8 cellular contexts compared by ENCODE assay signal in genomic region chr6:44569931-44570385, GRCh38.
A peak's percentile ranks its signal among the peaks of the same experiment; 100 is the strongest.
DNase-seq lines count a peak whose midpoint lies in the region; ATAC-seq and TF ChIP-seq lines count a peak whose summit lies in the region.

No MANE protein-coding gene starts in this region.

- H3K27me3 ChIP-seq in skeletal muscle satellite cell (ENCODE audit: control insufficient read depth, insufficient read depth, low read length) (peaks cover 15% of the 10 kb centered on the region), smooth muscle cell (ENCODE audit: low read depth) (no peaks in the 10 kb centered on the region)

- no peak for TF ChIP-seq CTCF in smooth muscle cell (IDR thresholded peaks at IDR 0.05; ENCODE audit: borderline replicate concordance, insufficient read depth, poor library complexity, severe bottlenecking)

- no peak overlapping the region for H2AFZ ChIP-seq in smooth muscle cell (ENCODE audit: low read depth)

- peak overlapping the region; percentile 67 for H3K4me2 ChIP-seq in skeletal muscle satellite cell (ENCODE audit: low read length)
- no peak overlapping the region for H3K4me2 ChIP-seq in smooth muscle cell

- H3K4me3 ChIP-seq in skeletal muscle satellite cell (ENCODE audit: low read length) (peak overlapping the region; percentile 45), smooth muscle cell (no peak overlapping the region)

- H3K4me1 ChIP-seq in skeletal muscle satellite cell (ENCODE audit: control insufficient read depth, insufficient read depth, low read length) (peaks cover 3% of the 10 kb centered on the region), smooth muscle cell (ENCODE audit: low read depth) (no peaks in the 10 kb centered on the region)

- H3K36me3 ChIP-seq in skeletal muscle satellite cell (ENCODE audit: insufficient read depth, low read length) (no peaks in the 10 kb centered on the region), smooth muscle cell (ENCODE audit: low read depth) (no peaks in the 10 kb centered on the region)

- intact Hi-C loops in left cardiac atrium (cut with DNase I) = no loop called here

- ATAC-seq in left cardiac atrium (peak; percentile 84 to 85), GM19035 (IDR thresholded peaks at IDR 0.05; ENCODE audit: unreplicated experiment) (no peak), HG03095 (IDR thresholded peaks at IDR 0.05; ENCODE audit: unreplicated experiment) (no peak)

- H3K9ac ChIP-seq in skeletal muscle satellite cell (ENCODE audit: low read depth, low read length) (peak overlapping the region; percentile 6), smooth muscle cell (ENCODE audit: low read depth) (no peak overlapping the region)

- H3F3A ChIP-seq in smooth muscle cell (ENCODE audit: low read depth) = no peaks in the 10 kb centered on the region

- no peaks in the 10 kb centered on the region for H3K79me2 ChIP-seq in smooth muscle cell (ENCODE audit: low read depth)

- H3K9me3 ChIP-seq in skeletal muscle satellite cell (replicated peaks; ENCODE audit: low read length) (no peaks in the 10 kb centered on the region), smooth muscle cell (replicated peaks; ENCODE audit: low read depth) (no peaks in the 10 kb centered on the region)

- DNase-seq in GM04504 (ENCODE audit: low read depth) = peak; percentile 78
- DNase-seq in UCSD-AML1 (lab: John Stamatoyannopoulos, UW; ENCODE audit: unreplicated experiment) = peak; percentile 62
- peak; percentile 70 for DNase-seq in left cardiac atrium
- DNase-seq in smooth muscle cell (lab: John Stamatoyannopoulos, UW; ENCODE audit: unreplicated experiment) = no peak
- DNase-seq in SW 1271 (lab: John Stamatoyannopoulos, UW) = no peak

- no peak overlapping the region for H3K27ac ChIP-seq in smooth muscle cell (ENCODE audit: low read depth)

- no peaks in the 10 kb centered on the region for H4K20me1 ChIP-seq in smooth muscle cell (ENCODE audit: low read depth)

- 61% methylated on average over 7 of the region's 7 CpGs for WGBS in smooth muscle cell (ENCODE audit: low lambda C conversion rate)

Comparison
In these comparisons a context has a peak if more than half of its experiments do, and no peak if none do; other contexts are left out.
1. DNase-seq: peak in GM04504 (single experiment), UCSD-AML1 (single experiment) and left cardiac atrium (single experiment); none in smooth muscle cell (single experiment) and SW 1271 (0 of 2).
2. ATAC-seq: peak in left cardiac atrium (2 of 2); none in GM19035 (single experiment) and HG03095 (single experiment).